Comparison of ENCODE assay signal across 8 cellular contexts in the genomic region with DNA sequence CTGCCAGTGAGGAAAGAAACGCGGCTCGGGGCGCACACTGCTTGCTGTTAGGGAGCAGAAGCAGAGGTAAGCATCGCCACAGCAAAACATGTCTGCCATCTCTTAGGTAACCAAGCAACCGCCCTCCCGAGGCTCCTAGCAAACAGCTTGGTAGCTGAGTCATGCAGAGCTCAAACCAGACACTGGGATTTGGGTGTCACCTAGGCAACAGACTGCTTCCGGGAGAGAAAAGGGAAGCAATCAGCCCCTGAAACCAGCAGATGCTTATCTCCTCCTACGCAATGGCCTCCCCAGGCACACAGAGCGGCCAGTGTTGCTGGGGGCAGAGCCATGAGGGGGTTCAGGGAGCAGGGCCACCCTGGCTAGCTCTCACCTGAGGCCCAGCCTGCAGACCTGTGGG. TPM values are rescaled to one million over a fixed set of nuclear protein-coding genes. Genes with fewer than 3 reads are reported as not detected.
A peak's percentile ranks its signal among the peaks of the same experiment; 100 is the strongest.
DNase-seq lines count a peak whose midpoint lies in the region; ATAC-seq and TF ChIP-seq lines count a peak whose summit lies in the region.
"Not testable (repeated sequence)": the region's sequence is repeated elsewhere in the genome, so short reads cannot be mapped to it uniquely, and the experiment has no call there.

No MANE protein-coding gene starts in this region.

- peak; percentile 38 to 89 (median 69) for DNase-seq in CD8-positive, alpha-beta memory T cell
- DNase-seq in NCI-H226 (peak; percentile 10), astrocyte of the spinal cord (ENCODE audit: low read depth, low spot score) (peak; percentile 28), immature natural killer cell (peak; percentile 66 to 75 (median 75))
- DNase-seq in stimulated activated CD4-positive, alpha-beta T cell treated with anti-CD3 and anti-CD28 coated beads, Interleukin-1b, Interleukin-23, amount 100 ng/mL, for 48 hours: peak; percentile 65

- not testable (repeated sequence) for TF ChIP-seq CTCF in astrocyte of the spinal cord (IDR thresholded peaks at IDR 0.05; ENCODE audit: low read depth, low read length)

- peak overlapping the region; percentile 99 for H3K27ac ChIP-seq in CD8-positive, alpha-beta memory T cell (ENCODE audit: low read depth, low read length)

- ATAC-seq in GM19397 (IDR thresholded peaks at IDR 0.05; ENCODE audit: unreplicated experiment) (peak; percentile 59), HG03097 (IDR thresholded peaks at IDR 0.05; ENCODE audit: low FRiP score, unreplicated experiment) (peak; percentile 61)
- peak; percentile 74 to 75 for ATAC-seq in activated CD4-positive, CD25-positive, alpha-beta regulatory T cell treated with anti-CD3 and anti-CD28 coated beads, Interleukin-2, amount 50 U/mL, for 24 hours

- not testable (repeated sequence) for H3K9me3 Mint-ChIP-seq in CD8-positive, alpha-beta memory T cell; immature natural killer cell

- CTCF ChIA-PET in CD8-positive, alpha-beta memory T cell (lab: Charles Lee): interaction anchor here (1.3 to 3.6 kb wide), 2 partner anchors 9 to 37 kb away, joined by 4 to 25 read pairs; partner anchors contain the start of gene EOLA1

- H3K27me3 Mint-ChIP-seq in CD8-positive, alpha-beta memory T cell: peaks cover 0 to 14% of the 10 kb centered on the region in 2 donors
- peaks cover 14 to 30% (median 22%) of the 10 kb centered on the region in 3 donors for H3K27me3 Mint-ChIP-seq in immature natural killer cell (ENCODE audit: low read depth in 3 of 3)

- peak overlapping the region; percentile 94 to 100 (median 99) for H3K27ac Mint-ChIP-seq in CD8-positive, alpha-beta memory T cell
- H3K27ac Mint-ChIP-seq in immature natural killer cell: peak overlapping the region; percentile 98 to 100 (median 100)

- POLR2A ChIA-PET in CD8-positive, alpha-beta memory T cell (lab: Charles Lee): interaction anchor here (2.2 kb wide), 1 partner anchor 36 kb away, joined by 25 read pairs; the partner anchor contains the start of gene EOLA1

- not testable (repeated sequence) for H3K27me3 ChIP-seq in CD8-positive, alpha-beta memory T cell (ENCODE audit: insufficient read depth, low read length, poor library complexity, severe bottlenecking)

- not testable (repeated sequence) for H3K4me3 ChIP-seq in CD8-positive, alpha-beta memory T cell (ENCODE audit: low read length); astrocyte of the spinal cord (ENCODE audit: low read depth, low read length)

- in situ Hi-C loops in astrocyte of the spinal cord (cut with HindIII; ENCODE audit: low sequenced_read_pairs): not testable (repeated sequence)

- not testable (repeated sequence) for H3K9me3 ChIP-seq in CD8-positive, alpha-beta memory T cell (ENCODE audit: low read length)

- H3K4me3 Mint-ChIP-seq in CD8-positive, alpha-beta memory T cell: peak overlapping the region; percentile 86 to 99 (median 93)
- H3K4me3 Mint-ChIP-seq in immature natural killer cell: peak overlapping the region; percentile 65 to 99 (median 93)

- peaks cover 23% of the 10 kb centered on the region for H3K36me3 ChIP-seq in CD8-positive, alpha-beta memory T cell (ENCODE audit: insufficient read depth, low read length)

- peaks cover 0 to 38% (median 0%) of the 10 kb centered on the region in 3 donors for H3K36me3 Mint-ChIP-seq in CD8-positive, alpha-beta memory T cell
- peaks cover 0 to 13% (median 5%) of the 10 kb centered on the region in 3 donors for H3K36me3 Mint-ChIP-seq in immature natural killer cell

- H3K4me1 Mint-ChIP-seq in CD8-positive, alpha-beta memory T cell: peaks cover 24 to 41% (median 38%) of the 10 kb centered on the region in 3 donors
- H3K4me1 Mint-ChIP-seq in immature natural killer cell: peaks cover 51 to 62% of the 10 kb centered on the region in 2 donors

- H3K4me1 ChIP-seq in CD8-positive, alpha-beta memory T cell (ENCODE audit: insufficient read depth, low read length): peaks cover 33% of the 10 kb centered on the region

RNA-seq across cellular contexts. Expression of gene IDS, which starts 1.7 kb away (rescaled TPM):
- total RNA-seq in CD8-positive, alpha-beta memory T cell: 10 to 100 TPM; 84.6 to 86.0 TPM
- polyA plus RNA-seq in CD8-positive, alpha-beta memory T cell: 145 TPM
- polyA plus RNA-seq in immature natural killer cell: 100 to 1,000 TPM; 143 to 230 (median 163) TPM

RNA-seq across cellular contexts. Expression of gene EOLA1, which starts 37.4 kb away (rescaled TPM):
- 10 to 100 TPM; 33.4 to 35.3 TPM for total RNA-seq in CD8-positive, alpha-beta memory T cell
- 19.9 TPM for polyA plus RNA-seq in CD8-positive, alpha-beta memory T cell
- 10 to 100 TPM; 39.9 to 58.6 (median 45.7) TPM for polyA plus RNA-seq in immature natural killer cell

RNA-seq across cellular contexts. Expression of gene HSFX3, which starts 46.3 kb away (rescaled TPM):
- not detected for total RNA-seq in CD8-positive, alpha-beta memory T cell
- polyA plus RNA-seq in CD8-positive, alpha-beta memory T cell: not detected
- not detected for polyA plus RNA-seq in immature natural killer cell

Comparison
In these comparisons a context has a peak if more than half of its experiments do, and no peak if none do; other contexts are left out.
1. DNase-seq: peak in every context shown above with its lines; median percentile 75 in immature natural killer cell; 69 in CD8-positive, alpha-beta memory T cell; 65 in stimulated activated CD4-positive, alpha-beta T cell treated with anti-CD3 and anti-CD28 coated beads, Interleukin-1b, Interleukin-23, amount 100 ng/mL, for 48 hours; 28 in astrocyte of the spinal cord; 10 in NCI-H226.